ENCODE assay signal across 8 cellular contexts in genomic region chr17:57284984-57285646, GRCh38. TPM values are rescaled to one million over a fixed set of nuclear protein-coding genes. Genes with fewer than 3 reads are reported as not detected.
DNase-seq lines count a peak whose midpoint lies in the region; ATAC-seq and TF ChIP-seq lines count a peak whose summit lies in the region.

No MANE protein-coding gene starts in this region.

- peak overlapping the region; percentile 32 for H3K4me3 ChIP-seq in BLaER1
- no peak overlapping the region for H3K4me3 ChIP-seq in SJCRH30
- H3K4me3 ChIP-seq in astrocyte of the cerebellum (ENCODE audit: low read depth, low read length): no peak overlapping the region
- H3K4me3 ChIP-seq in brain microvascular endothelial cell (ENCODE audit: low read depth, low read length): no peak overlapping the region
- H3K4me3 ChIP-seq in aorta (ENCODE audit: low read length in 2 of 2): no peak overlapping the region

- DNase-seq in SJCRH30 (peak; percentile 14 to 40), astrocyte of the cerebellum (ENCODE audit: low read depth) (peak; percentile 74), brain microvascular endothelial cell (no peak), aorta (no peak), hepatic stellate cell (ENCODE audit: low spot score) (no peak)
- DNase-seq in stimulated activated CD4-positive, alpha-beta T cell treated with anti-CD3 and anti-CD28 coated beads, Interleukin-12 subunit alpha, Interleukin-12 subunit beta, amount 100 ng/mL, for 4 hours: peak; percentile 29

- TF ChIP-seq CTCF in astrocyte of the cerebellum (IDR thresholded peaks at IDR 0.05; ENCODE audit: low read depth, low read length, missing control alignments): peak; percentile 20
- TF ChIP-seq CTCF in brain microvascular endothelial cell (IDR thresholded peaks at IDR 0.05; ENCODE audit: low read depth, low read length, missing control alignments): no peak

- H3K9ac ChIP-seq in BLaER1: peak overlapping the region; percentile 60

- in situ Hi-C loops in astrocyte of the cerebellum (cut with HindIII; ENCODE audit: low sequenced_read_pairs): loop anchor here (5.0 kb wide), 1 partner anchor 97 kb away; no protein-coding TSS in a partner anchor
- in situ Hi-C loops in brain microvascular endothelial cell (cut with HindIII; ENCODE audit: low pct_ligation_motif_present, low sequenced_read_pairs): no loop called here

- 85% methylated on average over 13 of the region's 13 CpGs for WGBS in aorta, 2 donors

- intact Hi-C loops in aorta (cut with DNase I): no loop called here

- peaks cover 82% of the 10 kb centered on the region for H3K36me3 ChIP-seq in BLaER1
- H3K36me3 ChIP-seq in SJCRH30: no peaks in the 10 kb centered on the region
- no peaks in the 10 kb centered on the region for H3K36me3 ChIP-seq in brain microvascular endothelial cell (replicated peaks)
- H3K36me3 ChIP-seq in aorta (ENCODE audit: control insufficient read depth in 1 of 2, insufficient read depth in 2 of 2, low read length in 1 of 2): no peaks in the 10 kb centered on the region

- ATAC-seq in GM21825 (IDR thresholded peaks at IDR 0.05; ENCODE audit: unreplicated experiment) (peak; percentile 71), aorta (ENCODE audit: low FRiP score) (no peak)

- H3K9me3 ChIP-seq in BLaER1: no peaks in the 10 kb centered on the region
- H3K9me3 ChIP-seq in SJCRH30 (replicated peaks): no peaks in the 10 kb centered on the region
- no peaks in the 10 kb centered on the region for H3K9me3 ChIP-seq in aorta (ENCODE audit: control insufficient read depth, low read length)

- peak overlapping the region; percentile 83 for H3K4me2 ChIP-seq in BLaER1

- H4K20me1 ChIP-seq in BLaER1: peaks cover 100% of the 10 kb centered on the region

- H3K27ac ChIP-seq in BLaER1: peak overlapping the region; percentile 57; the same call in 1 of the 2 replicates
- H3K27ac ChIP-seq in SJCRH30: peak overlapping the region; percentile 22
- H3K27ac ChIP-seq in brain microvascular endothelial cell: no peak overlapping the region
- H3K27ac ChIP-seq in aorta (ENCODE audit: low read depth in 1 of 2, low read length in 2 of 2): no peak overlapping the region

- H3K4me1 ChIP-seq in BLaER1: peaks cover 92% of the 10 kb centered on the region
- no peaks in the 10 kb centered on the region for H3K4me1 ChIP-seq in SJCRH30
- H3K4me1 ChIP-seq in aorta (ENCODE audit: control insufficient read depth in 1 of 2, insufficient read depth in 2 of 2, low read length in 2 of 2): peaks cover 0 to 2% of the 10 kb centered on the region in 2 donors

- H3K27me3 ChIP-seq in BLaER1 (no peaks in the 10 kb centered on the region), SJCRH30 (no peaks in the 10 kb centered on the region), brain microvascular endothelial cell (replicated peaks) (no peaks in the 10 kb centered on the region), aorta (ENCODE audit: control insufficient read depth in 1 of 2, insufficient read depth in 2 of 2, low read length in 1 of 2) (no peaks in the 10 kb centered on the region)

RNA-seq across cellular contexts. Expression of gene MSI2, which starts 28.8 kb away (rescaled TPM):
- total RNA-seq in SJCRH30 (2014; rRNA removed; shearing (Covaris generic)): 73.7 and 76.6 TPM in 2 replicates
- 10 to 100 TPM; 47.2 to 48.2 TPM for total RNA-seq in aorta
- polyA plus RNA-seq in aorta: 10 to 100 TPM in 1 of 2 donors, 1 to 10 TPM in 1; 9.3 to 11.0 TPM

Comparison
In these comparisons a context has a peak if more than half of its experiments do, and no peak if none do; other contexts are left out.
1. H3K27ac ChIP-seq: peak in BLaER1 (single experiment) and SJCRH30 (single experiment); none in brain microvascular endothelial cell (single experiment) and aorta (0 of 2).
2. DNase-seq: peak in SJCRH30 (2 of 2), astrocyte of the cerebellum (single experiment) and stimulated activated CD4-positive, alpha-beta T cell treated with anti-CD3 and anti-CD28 coated beads, Interleukin-12 subunit alpha, Interleukin-12 subunit beta, amount 100 ng/mL, for 4 hours (single experiment); none in brain microvascular endothelial cell (single experiment), aorta (0 of 2) and hepatic stellate cell (single experiment).